ENCODE assay signal across 23 cellular contexts in genomic region chr1:22807340-22807739, GRCh38.
"Had no signal": no experiment of that assay in that cellular context is flagged by ENCODE, and none has a peak within 500 bp of the region (broad histone marks: within the 10 kb centered on the region; RNA-seq: fewer than 3 reads in every experiment).

No MANE protein-coding gene starts in this region.

- H3K4me1 Mint-ChIP-seq: activated B cell treated with CpG ODN at 0.5 μM for 24 hours; activated CD4-positive, alpha-beta T cell treated with anti-CD3 and anti-CD28 coated beads for 36 hours; activated T-helper 17 cell treated with anti-CD3 and anti-CD28 coated beads, Interleukin-2, amount 50 U/mL, for 72 hours had no signal

- H3K4me3 ChIP-seq: pancreas, suprapubic skin, upper lobe of left lung had no signal

- H3K9me3 Mint-ChIP-seq: activated B cell treated with CpG ODN at 0.5 μM for 24 hours; activated T-cell treated with anti-CD3 and anti-CD28 coated beads, Interleukin-2, amount 50 U/mL, for 24 hours; activated T-helper 17 cell treated with anti-CD3 and anti-CD28 coated beads, Interleukin-2, amount 50 U/mL, for 72 hours; natural killer cell; stimulated activated naive CD8-positive, alpha-beta T cell treated with anti-CD3 and anti-CD28 coated beads, Interleukin-15, Interleukin-2, amounts not matched to agents 100 ng/mL and 50 ng/mL, for 24 hours; T-helper 1 cell treated with Interleukin-12 subunit alpha and Interleukin-12 subunit beta and Interleukin-4 antibody, amounts not matched to agents 30 μg/mL and 1 μg/mL, for 36 hours had no signal

- H3K27me3 ChIP-seq: pancreas, suprapubic skin, upper lobe of left lung had no signal

- H3K27me3 Mint-ChIP-seq: activated CD4-positive, alpha-beta T cell treated with anti-CD3 and anti-CD28 coated beads for 36 hours; activated naive CD8-positive, alpha-beta T cell had no signal

- H3K27ac ChIP-seq: foreskin keratinocyte, pancreas, upper lobe of left lung had no signal

- H3K27ac Mint-ChIP-seq: activated B cell treated with CpG ODN at 0.5 μM for 24 hours; activated CD4-positive, alpha-beta T cell treated with anti-CD3 and anti-CD28 coated beads for 36 hours; activated naive CD8-positive, alpha-beta T cell; activated T-cell treated with anti-CD3 and anti-CD28 coated beads, Interleukin-2, amount 50 U/mL, for 24 hours; activated T-helper 17 cell treated with anti-CD3 and anti-CD28 coated beads, Interleukin-2, amount 50 U/mL, for 72 hours; natural killer cell; stimulated activated naive CD8-positive, alpha-beta T cell treated with anti-CD3 and anti-CD28 coated beads, Interleukin-15, Interleukin-2, amounts not matched to agents 100 ng/mL and 50 ng/mL, for 24 hours; T-helper 1 cell treated with Interleukin-12 subunit alpha and Interleukin-12 subunit beta and Interleukin-4 antibody, amounts not matched to agents 30 μg/mL and 1 μg/mL, for 36 hours had no signal

- H3K36me3 Mint-ChIP-seq: activated naive CD8-positive, alpha-beta T cell; natural killer cell had no signal

- H3K4me3 Mint-ChIP-seq: activated B cell treated with CpG ODN at 0.5 μM for 24 hours; activated CD4-positive, alpha-beta T cell treated with anti-CD3 and anti-CD28 coated beads for 36 hours; activated naive CD8-positive, alpha-beta T cell; activated T-cell treated with anti-CD3 and anti-CD28 coated beads, Interleukin-2, amount 50 U/mL, for 24 hours; activated T-helper 17 cell treated with anti-CD3 and anti-CD28 coated beads, Interleukin-2, amount 50 U/mL, for 72 hours; natural killer cell; stimulated activated naive CD8-positive, alpha-beta T cell treated with anti-CD3 and anti-CD28 coated beads, Interleukin-15, Interleukin-2, amounts not matched to agents 100 ng/mL and 50 ng/mL, for 24 hours; T-helper 1 cell treated with Interleukin-12 subunit alpha and Interleukin-12 subunit beta and Interleukin-4 antibody, amounts not matched to agents 30 μg/mL and 1 μg/mL, for 36 hours had no signal

- DNase-seq: activated B cell treated with CpG ODN at 0.5 μM for 24 hours; activated CD4-positive, alpha-beta T cell treated with anti-CD3 and anti-CD28 coated beads for 36 hours; activated CD4-positive, alpha-beta T cell treated with anti-CD3 and anti-CD28 coated beads, Interleukin-2, amount 50 U/mL, for 4 hours; activated CD8-positive, alpha-beta memory T cell treated with anti-CD3 and anti-CD28 coated beads for 24 hours; activated CD8-positive, alpha-beta memory T cell treated with anti-CD3 and anti-CD28 coated beads, Interleukin-2, amount 50 U/mL, for 4 hours; activated T-cell treated with anti-CD3 and anti-CD28 coated beads, Interleukin-2, amount 50 U/mL, for 24 hours; cerebellar nuclear complex; effector CD8-positive, alpha-beta T cell; foreskin keratinocyte; glutamatergic neuron; left ventricle myocardium superior; mammary epithelial cell; natural killer cell; pancreas; stimulated activated CD4-positive, alpha-beta T cell treated with anti-CD3 and anti-CD28 coated beads, Interleukin-12 subunit alpha, Interleukin-12 subunit beta, amount 100 ng/mL, for 4 hours; stimulated activated CD4-positive, alpha-beta T cell treated with anti-CD3 and anti-CD28 coated beads, Interleukin-1b, Interleukin-23, amount 100 ng/mL, for 48 hours; T1000; upper lobe of left lung had no signal
